1 cellular context compared by ENCODE assay signal in the genomic region with DNA sequence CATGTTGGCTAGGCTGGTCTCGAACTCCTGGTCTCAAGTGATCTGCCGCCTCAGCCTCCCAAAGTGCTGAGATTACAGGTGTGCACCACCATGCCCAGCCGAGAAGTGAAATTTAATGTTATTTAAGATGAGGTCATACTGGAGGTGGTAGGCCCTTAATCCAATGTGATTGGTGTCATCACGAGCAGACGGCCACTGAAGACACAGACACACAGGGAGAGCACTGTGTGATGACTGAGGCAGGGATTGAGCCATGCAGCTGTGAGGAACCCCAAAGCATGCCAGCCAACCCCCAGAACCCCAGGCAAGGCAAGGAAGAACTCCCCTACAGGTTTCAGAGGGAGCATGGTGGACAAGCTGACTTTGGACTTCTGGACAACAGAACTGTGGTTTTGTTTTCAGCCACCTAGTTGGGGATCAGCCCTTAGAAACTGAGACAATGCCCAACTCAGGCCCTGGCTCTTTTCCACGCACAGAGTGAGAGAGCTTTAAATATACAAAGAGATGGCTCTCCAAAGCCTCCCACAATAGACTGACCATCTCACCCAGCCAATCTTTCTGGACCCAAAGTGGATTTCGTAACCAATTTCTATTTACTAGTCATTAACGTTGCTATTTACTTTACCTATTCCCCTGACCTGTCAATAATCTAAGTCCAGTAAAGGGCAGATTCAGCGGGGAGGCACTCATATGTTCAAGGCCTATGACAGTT.
TF ChIP-seq lines count a peak whose summit lies in the region.

No MANE protein-coding gene starts in this region.

TF ChIP-seq in HepG2, 621 proteins besides CTCF, POLR2A, EP300 and RAD21 (continued from another document and continues in another):
- peak; percentile 48; the same call in 1 of the 2 replicates for TF ChIP-seq BCL3 (CRISPR knock-in tag; IDR thresholded peaks at IDR 0.05)
- peak; percentile 46 for TF ChIP-seq JARID2 (CRISPR knock-in tag; IDR thresholded peaks at IDR 0.05; ENCODE audit: insufficient replicate concordance)
- TF ChIP-seq NCOA2 (CRISPR knock-in tag; IDR thresholded peaks at IDR 0.05), result peak; percentile 98
- no peak for TF ChIP-seq NFRKB (IDR thresholded peaks at IDR 0.05)
- TF ChIP-seq ZNF75D (CRISPR knock-in tag; IDR thresholded peaks at IDR 0.05; ENCODE audit: borderline replicate concordance), result no peak
- peak; percentile 93; the same call in 1 of the 2 replicates for TF ChIP-seq MBD4 (IDR thresholded peaks at IDR 0.05; ENCODE audit: borderline replicate concordance, low read length)
- TF ChIP-seq, protein P1, sequence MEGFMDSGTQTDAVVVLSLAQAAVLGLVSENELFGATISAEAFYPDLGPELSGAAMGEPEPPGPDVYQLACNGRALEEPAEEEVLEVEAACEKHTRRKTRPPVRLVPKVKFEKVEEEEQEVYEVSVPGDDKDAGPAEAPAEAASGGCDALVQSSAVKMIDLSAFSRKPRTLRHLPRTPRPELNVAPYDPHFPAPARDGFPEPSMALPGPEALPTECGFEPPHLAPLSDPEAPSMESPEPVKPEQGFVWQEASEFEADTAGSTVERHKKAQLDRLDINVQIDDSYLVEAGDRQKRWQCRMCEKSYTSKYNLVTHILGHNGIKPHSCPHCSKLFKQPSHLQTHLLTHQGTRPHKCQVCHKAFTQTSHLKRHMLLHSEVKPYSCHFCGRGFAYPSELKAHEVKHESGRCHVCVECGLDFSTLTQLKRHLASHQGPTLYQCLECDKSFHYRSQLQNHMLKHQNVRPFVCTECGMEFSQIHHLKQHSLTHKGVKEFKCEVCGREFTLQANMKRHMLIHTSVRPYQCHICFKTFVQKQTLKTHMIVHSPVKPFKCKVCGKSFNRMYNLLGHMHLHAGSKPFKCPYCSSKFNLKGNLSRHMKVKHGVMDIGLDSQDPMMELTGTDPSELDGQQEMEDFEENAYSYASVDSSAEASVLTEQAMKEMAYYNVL (CRISPR knock-in tag; IDR thresholded peaks at IDR 0.05; ENCODE audit: borderline replicate concordance), result peak; percentile 97
- 0 out of 2 replicates have a peak, but pooled peaks have one; percentile 58 for TF ChIP-seq HDAC6 (IDR thresholded peaks at IDR 0.05; ENCODE audit: low read depth, low read length)
- TF ChIP-seq, protein P2, sequence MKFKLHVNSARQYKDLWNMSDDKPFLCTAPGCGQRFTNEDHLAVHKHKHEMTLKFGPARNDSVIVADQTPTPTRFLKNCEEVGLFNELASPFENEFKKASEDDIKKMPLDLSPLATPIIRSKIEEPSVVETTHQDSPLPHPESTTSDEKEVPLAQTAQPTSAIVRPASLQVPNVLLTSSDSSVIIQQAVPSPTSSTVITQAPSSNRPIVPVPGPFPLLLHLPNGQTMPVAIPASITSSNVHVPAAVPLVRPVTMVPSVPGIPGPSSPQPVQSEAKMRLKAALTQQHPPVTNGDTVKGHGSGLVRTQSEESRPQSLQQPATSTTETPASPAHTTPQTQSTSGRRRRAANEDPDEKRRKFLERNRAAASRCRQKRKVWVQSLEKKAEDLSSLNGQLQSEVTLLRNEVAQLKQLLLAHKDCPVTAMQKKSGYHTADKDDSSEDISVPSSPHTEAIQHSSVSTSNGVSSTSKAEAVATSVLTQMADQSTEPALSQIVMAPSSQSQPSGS (CRISPR knock-in tag; IDR thresholded peaks at IDR 0.05), result peak; percentile 95
- peak; percentile 98 for TF ChIP-seq ZNF605 (CRISPR knock-in tag; IDR thresholded peaks at IDR 0.05)
- TF ChIP-seq, protein P3, sequence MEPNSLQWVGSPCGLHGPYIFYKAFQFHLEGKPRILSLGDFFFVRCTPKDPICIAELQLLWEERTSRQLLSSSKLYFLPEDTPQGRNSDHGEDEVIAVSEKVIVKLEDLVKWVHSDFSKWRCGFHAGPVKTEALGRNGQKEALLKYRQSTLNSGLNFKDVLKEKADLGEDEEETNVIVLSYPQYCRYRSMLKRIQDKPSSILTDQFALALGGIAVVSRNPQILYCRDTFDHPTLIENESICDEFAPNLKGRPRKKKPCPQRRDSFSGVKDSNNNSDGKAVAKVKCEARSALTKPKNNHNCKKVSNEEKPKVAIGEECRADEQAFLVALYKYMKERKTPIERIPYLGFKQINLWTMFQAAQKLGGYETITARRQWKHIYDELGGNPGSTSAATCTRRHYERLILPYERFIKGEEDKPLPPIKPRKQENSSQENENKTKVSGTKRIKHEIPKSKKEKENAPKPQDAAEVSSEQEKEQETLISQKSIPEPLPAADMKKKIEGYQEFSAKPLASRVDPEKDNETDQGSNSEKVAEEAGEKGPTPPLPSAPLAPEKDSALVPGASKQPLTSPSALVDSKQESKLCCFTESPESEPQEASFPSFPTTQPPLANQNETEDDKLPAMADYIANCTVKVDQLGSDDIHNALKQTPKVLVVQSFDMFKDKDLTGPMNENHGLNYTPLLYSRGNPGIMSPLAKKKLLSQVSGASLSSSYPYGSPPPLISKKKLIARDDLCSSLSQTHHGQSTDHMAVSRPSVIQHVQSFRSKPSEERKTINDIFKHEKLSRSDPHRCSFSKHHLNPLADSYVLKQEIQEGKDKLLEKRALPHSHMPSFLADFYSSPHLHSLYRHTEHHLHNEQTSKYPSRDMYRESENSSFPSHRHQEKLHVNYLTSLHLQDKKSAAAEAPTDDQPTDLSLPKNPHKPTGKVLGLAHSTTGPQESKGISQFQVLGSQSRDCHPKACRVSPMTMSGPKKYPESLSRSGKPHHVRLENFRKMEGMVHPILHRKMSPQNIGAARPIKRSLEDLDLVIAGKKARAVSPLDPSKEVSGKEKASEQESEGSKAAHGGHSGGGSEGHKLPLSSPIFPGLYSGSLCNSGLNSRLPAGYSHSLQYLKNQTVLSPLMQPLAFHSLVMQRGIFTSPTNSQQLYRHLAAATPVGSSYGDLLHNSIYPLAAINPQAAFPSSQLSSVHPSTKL (CRISPR knock-in tag; IDR thresholded peaks at IDR 0.05), result peak; percentile 97
- TF ChIP-seq BHLHE40 (IDR thresholded peaks at IDR 0.05; ENCODE audit: low read length), result 0 out of 2 replicates have a peak, but pooled peaks have one; percentile 6
- peak; percentile 98 for TF ChIP-seq FOXJ3 (CRISPR knock-in tag; IDR thresholded peaks at IDR 0.05; ENCODE audit: borderline replicate concordance)
- no peak for TF ChIP-seq IKZF1 (IDR thresholded peaks at IDR 0.05)
- TF ChIP-seq NKX3-1 (CRISPR knock-in tag; IDR thresholded peaks at IDR 0.05), result peak; percentile 98
- TF ChIP-seq, protein P4, sequence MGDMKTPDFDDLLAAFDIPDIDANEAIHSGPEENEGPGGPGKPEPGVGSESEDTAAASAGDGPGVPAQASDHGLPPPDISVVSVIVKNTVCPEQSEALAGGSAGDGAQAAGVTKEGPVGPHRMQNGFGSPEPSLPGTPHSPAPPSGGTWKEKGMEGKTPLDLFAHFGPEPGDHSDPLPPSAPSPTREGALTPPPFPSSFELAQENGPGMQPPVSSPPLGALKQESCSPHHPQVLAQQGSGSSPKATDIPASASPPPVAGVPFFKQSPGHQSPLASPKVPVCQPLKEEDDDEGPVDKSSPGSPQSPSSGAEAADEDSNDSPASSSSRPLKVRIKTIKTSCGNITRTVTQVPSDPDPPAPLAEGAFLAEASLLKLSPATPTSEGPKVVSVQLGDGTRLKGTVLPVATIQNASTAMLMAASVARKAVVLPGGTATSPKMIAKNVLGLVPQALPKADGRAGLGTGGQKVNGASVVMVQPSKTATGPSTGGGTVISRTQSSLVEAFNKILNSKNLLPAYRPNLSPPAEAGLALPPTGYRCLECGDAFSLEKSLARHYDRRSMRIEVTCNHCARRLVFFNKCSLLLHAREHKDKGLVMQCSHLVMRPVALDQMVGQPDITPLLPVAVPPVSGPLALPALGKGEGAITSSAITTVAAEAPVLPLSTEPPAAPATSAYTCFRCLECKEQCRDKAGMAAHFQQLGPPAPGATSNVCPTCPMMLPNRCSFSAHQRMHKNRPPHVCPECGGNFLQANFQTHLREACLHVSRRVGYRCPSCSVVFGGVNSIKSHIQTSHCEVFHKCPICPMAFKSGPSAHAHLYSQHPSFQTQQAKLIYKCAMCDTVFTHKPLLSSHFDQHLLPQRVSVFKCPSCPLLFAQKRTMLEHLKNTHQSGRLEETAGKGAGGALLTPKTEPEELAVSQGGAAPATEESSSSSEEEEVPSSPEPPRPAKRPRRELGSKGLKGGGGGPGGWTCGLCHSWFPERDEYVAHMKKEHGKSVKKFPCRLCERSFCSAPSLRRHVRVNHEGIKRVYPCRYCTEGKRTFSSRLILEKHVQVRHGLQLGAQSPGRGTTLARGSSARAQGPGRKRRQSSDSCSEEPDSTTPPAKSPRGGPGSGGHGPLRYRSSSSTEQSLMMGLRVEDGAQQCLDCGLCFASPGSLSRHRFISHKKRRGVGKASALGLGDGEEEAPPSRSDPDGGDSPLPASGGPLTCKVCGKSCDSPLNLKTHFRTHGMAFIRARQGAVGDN (CRISPR knock-in tag; IDR thresholded peaks at IDR 0.05), result peak; percentile 75
- peak; percentile 44; the same call in 1 of the 2 replicates for TF ChIP-seq FOSL1 (CRISPR knock-in tag; IDR thresholded peaks at IDR 0.05; ENCODE audit: borderline replicate concordance)
- no peak for TF ChIP-seq ZNF20 (CRISPR knock-in tag; IDR thresholded peaks at IDR 0.05)
- peak; percentile 68; the same call in 1 of the 2 replicates for TF ChIP-seq FOXK2 (IDR thresholded peaks at IDR 0.05)
- TF ChIP-seq SRSF4 (IDR thresholded peaks at IDR 0.05; ENCODE audit: low read depth, low read length, poor library complexity, severe bottlenecking), result no peak
- TF ChIP-seq RBM39 (IDR thresholded peaks at IDR 0.05; ENCODE audit: low read depth, low read length, poor library complexity, severe bottlenecking), result no peak
- TF ChIP-seq ONECUT2 (CRISPR knock-in tag; IDR thresholded peaks at IDR 0.05), result peak; percentile 89
- peak; percentile 99 for TF ChIP-seq SOX5 (CRISPR knock-in tag; IDR thresholded peaks at IDR 0.05; ENCODE audit: borderline replicate concordance)
- TF ChIP-seq, protein P5, sequence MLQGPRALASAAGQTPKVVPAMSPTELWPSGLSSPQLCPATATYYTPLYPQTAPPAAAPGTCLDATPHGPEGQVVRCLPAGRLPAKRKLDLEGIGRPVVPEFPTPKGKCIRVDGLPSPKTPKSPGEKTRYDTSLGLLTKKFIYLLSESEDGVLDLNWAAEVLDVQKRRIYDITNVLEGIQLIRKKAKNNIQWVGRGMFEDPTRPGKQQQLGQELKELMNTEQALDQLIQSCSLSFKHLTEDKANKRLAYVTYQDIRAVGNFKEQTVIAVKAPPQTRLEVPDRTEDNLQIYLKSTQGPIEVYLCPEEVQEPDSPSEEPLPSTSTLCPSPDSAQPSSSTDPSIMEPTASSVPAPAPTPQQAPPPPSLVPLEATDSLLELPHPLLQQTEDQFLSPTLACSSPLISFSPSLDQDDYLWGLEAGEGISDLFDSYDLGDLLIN (CRISPR knock-in tag; IDR thresholded peaks at IDR 0.05; ENCODE audit: borderline replicate concordance), result no peak
- TF ChIP-seq SP2 (CRISPR knock-in tag; IDR thresholded peaks at IDR 0.05), result no peak
- TF ChIP-seq ZFY (CRISPR knock-in tag; IDR thresholded peaks at IDR 0.05), result peak; percentile 56
- TF ChIP-seq ZNF496 (CRISPR knock-in tag; IDR thresholded peaks at IDR 0.05; ENCODE audit: insufficient replicate concordance), result no peak
- TF ChIP-seq, protein P6, sequence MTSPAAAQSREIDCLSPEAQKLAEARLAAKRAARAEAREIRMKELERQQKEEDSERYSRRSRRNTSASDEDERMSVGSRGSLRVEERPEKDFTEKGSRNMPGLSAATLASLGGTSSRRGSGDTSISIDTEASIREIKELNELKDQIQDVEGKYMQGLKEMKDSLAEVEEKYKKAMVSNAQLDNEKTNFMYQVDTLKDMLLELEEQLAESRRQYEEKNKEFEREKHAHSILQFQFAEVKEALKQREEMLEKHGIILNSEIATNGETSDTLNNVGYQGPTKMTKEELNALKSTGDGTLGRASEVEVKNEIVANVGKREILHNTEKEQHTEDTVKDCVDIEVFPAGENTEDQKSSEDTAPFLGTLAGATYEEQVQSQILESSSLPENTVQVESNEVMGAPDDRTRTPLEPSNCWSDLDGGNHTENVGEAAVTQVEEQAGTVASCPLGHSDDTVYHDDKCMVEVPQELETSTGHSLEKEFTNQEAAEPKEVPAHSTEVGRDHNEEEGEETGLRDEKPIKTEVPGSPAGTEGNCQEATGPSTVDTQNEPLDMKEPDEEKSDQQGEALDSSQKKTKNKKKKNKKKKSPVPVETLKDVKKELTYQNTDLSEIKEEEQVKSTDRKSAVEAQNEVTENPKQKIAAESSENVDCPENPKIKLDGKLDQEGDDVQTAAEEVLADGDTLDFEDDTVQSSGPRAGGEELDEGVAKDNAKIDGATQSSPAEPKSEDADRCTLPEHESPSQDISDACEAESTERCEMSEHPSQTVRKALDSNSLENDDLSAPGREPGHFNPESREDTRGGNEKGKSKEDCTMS (CRISPR knock-in tag; conservative IDR thresholded peaks at IDR 0.05), result no peak
- TF ChIP-seq TEAD3 (CRISPR knock-in tag; optimal IDR thresholded peaks at IDR 0.05; ENCODE audit: borderline replicate concordance), result peak; percentile 74
- no peak for TF ChIP-seq ZNF30 (CRISPR knock-in tag; IDR thresholded peaks at IDR 0.05)
- no peak for TF ChIP-seq ZNF780A (CRISPR knock-in tag; IDR thresholded peaks at IDR 0.05)
- no peak for TF ChIP-seq GLMP (CRISPR knock-in tag; IDR thresholded peaks at IDR 0.05; ENCODE audit: borderline replicate concordance)
- peak; percentile 42; the same call in 1 of the 2 replicates for TF ChIP-seq GABPB1 (CRISPR knock-in tag; IDR thresholded peaks at IDR 0.05)
- TF ChIP-seq ZFP82 (CRISPR knock-in tag; IDR thresholded peaks at IDR 0.05; ENCODE audit: borderline replicate concordance), result peak; percentile 86; the same call in 1 of the 2 replicates
- TF ChIP-seq TFDP2 (CRISPR knock-in tag; IDR thresholded peaks at IDR 0.05), result no peak; the same call in 1 of the 2 replicates
- no peak for TF ChIP-seq XBP1 (CRISPR knock-in tag; IDR thresholded peaks at IDR 0.05)
- peak; percentile 71 for TF ChIP-seq ZNF335 (CRISPR knock-in tag; IDR thresholded peaks at IDR 0.05)
- TF ChIP-seq ZNF570 (CRISPR knock-in tag; IDR thresholded peaks at IDR 0.05; ENCODE audit: borderline replicate concordance), result no peak
- TF ChIP-seq ZNF260 (CRISPR knock-in tag; IDR thresholded peaks at IDR 0.05; ENCODE audit: borderline replicate concordance, low read depth), result no peak
